ENCODE assay signal across 15 cellular contexts in the genomic region with DNA sequence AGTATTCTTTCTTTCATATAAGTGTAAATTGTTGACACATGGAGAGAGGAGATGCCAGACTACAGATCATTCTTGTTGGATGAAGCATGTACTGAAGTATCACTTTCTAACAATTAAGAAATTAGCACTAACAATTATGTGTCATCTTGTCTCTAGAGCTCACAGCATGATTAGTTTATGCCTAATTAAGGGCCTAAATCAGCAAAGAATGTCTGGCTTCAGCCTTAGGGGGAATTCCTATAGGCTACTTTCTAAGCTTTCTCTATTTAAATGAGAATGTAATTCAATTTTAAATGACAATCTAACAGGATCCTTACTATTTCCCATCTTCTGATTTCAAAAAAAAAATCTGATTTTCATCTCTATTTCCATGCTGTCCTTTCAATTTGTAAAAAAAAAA.
A peak's percentile ranks its signal among the peaks of the same experiment; 100 is the strongest.
DNase-seq lines count a peak whose midpoint lies in the region; ATAC-seq and TF ChIP-seq lines count a peak whose summit lies in the region.
"Had no signal": no experiment of that assay in that cellular context is flagged by ENCODE, and none has a peak within 500 bp of the region (broad histone marks: within the 10 kb centered on the region; RNA-seq: fewer than 3 reads in every experiment).

No MANE protein-coding gene starts in this region.

- CTCF ChIA-PET in WTC11 (lab: Charles Lee) = interaction anchor here (0.6 to 1.4 kb wide), 3 partner anchors 31 to 375 kb away, joined by 3 to 4 read pairs (median 3); no protein-coding TSS in a partner anchor

- POLR2A ChIA-PET in WTC11 (lab: Charles Lee) = no interaction called here

- H3K4me1 ChIP-seq in HUES48 (ENCODE audit: control insufficient read depth, insufficient read depth, low read length) (peaks cover 50% of the 10 kb centered on the region), smooth muscle cell (ENCODE audit: low read depth) (peaks cover 28% of the 10 kb centered on the region)
- H3K4me1 ChIP-seq: A549, BE2C, Caco-2 had no signal

- H3K9me3 Mint-ChIP-seq in WTC11 = 0 out of 2 replicates have a peak, but pooled peaks cover 3% of the 10 kb centered on the region
- H3K9me3 Mint-ChIP-seq: CD4-positive, alpha-beta memory T cell had no signal

- no peak for DNase-seq in WTC11 (ENCODE audit: low spot score)
- DNase-seq in iPS-NIHi11 (ENCODE audit: low spot score) = peak; percentile 23
- no peak for DNase-seq in smooth muscle cell (lab: John Stamatoyannopoulos, UW; ENCODE audit: unreplicated experiment)
- DNase-seq in GM13976 (ENCODE audit: low spot score) = no peak
- DNase-seq in SHP77 (lab: John Stamatoyannopoulos, UW) = no peak
- DNase-seq: BE2C; Caco-2; CD4-positive, alpha-beta memory T cell; DND-41; GDM1 had no signal

- H3K36me3 Mint-ChIP-seq in WTC11 = no peaks in the 10 kb centered on the region
- H3K36me3 Mint-ChIP-seq: CD4-positive, alpha-beta memory T cell had no signal

- H3K9ac ChIP-seq in HUES48 (ENCODE audit: low read depth, low read length) (peak overlapping the region; percentile 25; the same call in 1 of the 2 replicates), smooth muscle cell (ENCODE audit: low read depth) (no peak overlapping the region)

- H3K36me3 ChIP-seq in HUES48 (ENCODE audit: control insufficient read depth, insufficient read depth, low read length) (no peaks in the 10 kb centered on the region), smooth muscle cell (ENCODE audit: low read depth) (no peaks in the 10 kb centered on the region)
- H3K36me3 ChIP-seq: BE2C had no signal

- H4K20me1 ChIP-seq in smooth muscle cell (ENCODE audit: low read depth) = no peaks in the 10 kb centered on the region

- in situ Hi-C loops in GM13976 (cut with MboI; ENCODE audit: low sequenced_read_pairs, unreplicated experiment) = no loop called here

- H3K27me3 Mint-ChIP-seq in WTC11 (ENCODE audit: low read depth) = no peaks in the 10 kb centered on the region
- H3K27me3 Mint-ChIP-seq: CD4-positive, alpha-beta memory T cell had no signal

- ATAC-seq in WTC11 (peak; percentile 74), GM21619 (IDR thresholded peaks at IDR 0.05; ENCODE audit: unreplicated experiment) (no peak), HG02870 (IDR thresholded peaks at IDR 0.05; ENCODE audit: unreplicated experiment) (no peak)
- ATAC-seq: A549 had no signal

- H3K27me3 ChIP-seq in HUES48 (ENCODE audit: control insufficient read depth, insufficient read depth, low read length) (no peaks in the 10 kb centered on the region), smooth muscle cell (ENCODE audit: low read depth) (no peaks in the 10 kb centered on the region)
- H3K27me3 ChIP-seq: BE2C had no signal

- H3F3A ChIP-seq in smooth muscle cell (ENCODE audit: low read depth) = no peaks in the 10 kb centered on the region

- no peak overlapping the region; the same call in 1 of the 2 replicates for H3K27ac Mint-ChIP-seq in WTC11
- H3K27ac Mint-ChIP-seq: CD4-positive, alpha-beta memory T cell had no signal

- H3K9me3 ChIP-seq in HUES48 (ENCODE audit: control insufficient read depth, insufficient read depth, low read length) (no peaks in the 10 kb centered on the region), smooth muscle cell (replicated peaks; ENCODE audit: low read depth) (no peaks in the 10 kb centered on the region)
- H3K9me3 ChIP-seq: A549, BE2C, Caco-2 had no signal

- no peaks in the 10 kb centered on the region for H3K79me2 ChIP-seq in smooth muscle cell (ENCODE audit: low read depth)

- TF ChIP-seq CTCF in WTC11 (IDR thresholded peaks at IDR 0.05) (no peak), smooth muscle cell (IDR thresholded peaks at IDR 0.05; ENCODE audit: borderline replicate concordance, insufficient read depth, poor library complexity, severe bottlenecking) (no peak), GM13976 (IDR thresholded peaks at IDR 0.05; ENCODE audit: borderline replicate concordance, control extremely low read depth, extremely low read depth, insufficient read depth, missing control alignments) (no peak)

- peaks cover 42% of the 10 kb centered on the region for H3K4me1 Mint-ChIP-seq in WTC11
- H3K4me1 Mint-ChIP-seq: CD4-positive, alpha-beta memory T cell had no signal

- peak overlapping the region; percentile 54 for H2AFZ ChIP-seq in smooth muscle cell (ENCODE audit: low read depth)

- H3K27ac ChIP-seq in HUES48 (ENCODE audit: low read depth, low read length) (peak overlapping the region; percentile 84), smooth muscle cell (ENCODE audit: low read depth) (no peak overlapping the region)
- H3K27ac ChIP-seq: A549, C4-2B had no signal

- no peak overlapping the region for H3K4me2 ChIP-seq in smooth muscle cell
- H3K4me2 ChIP-seq: A549 had no signal

- H3K4me3 ChIP-seq in HUES48 (ENCODE audit: low read depth, low read length) = peak overlapping the region; percentile 26
- H3K4me3 ChIP-seq in smooth muscle cell = no peak overlapping the region
- H3K4me3 ChIP-seq: A549 had no signal

- no peak overlapping the region for H3K4me3 Mint-ChIP-seq in WTC11
- H3K4me3 Mint-ChIP-seq: CD4-positive, alpha-beta memory T cell had no signal

TF ChIP-seq in WTC11, 78 proteins besides CTCF, POLR2A, EP300 and RAD21:
- no peak for TF ChIP-seq USF2 (CRISPR knock-in tag; IDR thresholded peaks at IDR 0.05)
- TF ChIP-seq, protein P1, sequence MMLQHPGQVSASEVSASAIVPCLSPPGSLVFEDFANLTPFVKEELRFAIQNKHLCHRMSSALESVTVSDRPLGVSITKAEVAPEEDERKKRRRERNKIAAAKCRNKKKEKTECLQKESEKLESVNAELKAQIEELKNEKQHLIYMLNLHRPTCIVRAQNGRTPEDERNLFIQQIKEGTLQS (CRISPR knock-in tag; conservative IDR thresholded peaks at IDR 0.05) = no peak
- no peak for TF ChIP-seq ZNF416 (CRISPR knock-in tag; IDR thresholded peaks at IDR 0.05)
- no peak for TF ChIP-seq CREM (CRISPR knock-in tag; IDR thresholded peaks at IDR 0.05)
- TF ChIP-seq HMGA2 (CRISPR knock-in tag; IDR thresholded peaks at IDR 0.05) = no peak
- TF ChIP-seq ZNF121 (CRISPR knock-in tag; IDR thresholded peaks at IDR 0.05) = no peak
